Comparison of ENCODE assay signal across 8 cellular contexts in the genomic region with DNA sequence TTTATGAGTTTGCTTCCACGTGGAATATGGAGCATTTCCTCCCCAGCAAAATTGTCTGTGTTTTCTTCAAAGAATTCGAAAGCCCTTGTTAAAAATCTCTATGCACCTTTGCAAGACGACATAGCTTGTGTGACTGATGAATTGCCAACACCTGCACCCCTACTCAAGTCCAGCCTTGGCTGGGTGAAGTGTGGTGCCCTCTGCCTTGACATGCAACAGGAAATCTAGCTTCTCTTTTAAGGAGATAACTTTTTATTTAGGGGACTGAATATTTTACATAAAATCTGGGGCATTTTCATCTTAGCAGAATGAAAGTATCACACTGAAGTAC. TPM values are rescaled to one million over a fixed set of nuclear protein-coding genes. Genes with fewer than 3 reads are reported as not detected.
A peak's percentile ranks its signal among the peaks of the same experiment; 100 is the strongest.
DNase-seq lines count a peak whose midpoint lies in the region; ATAC-seq and TF ChIP-seq lines count a peak whose summit lies in the region.

No MANE protein-coding gene starts in this region.

- H3K9me2 ChIP-seq in HCT116 (ENCODE audit: insufficient read depth) = no peaks in the 10 kb centered on the region; the same call in 1 of the 2 replicates

- H2AFZ ChIP-seq in HCT116 (ENCODE audit: low read depth, low read length, poor library complexity, severe bottlenecking) = no peak overlapping the region

- BruUV-seq in HCT116 (replicated peaks; lab: Mats Ljungman, UMichigan) = TSS peak; percentile 63

- no peak for TF ChIP-seq RAD21 in HCT116 (IDR thresholded peaks at IDR 0.05; ENCODE audit: low read depth)

- 0 to 1% methylated on average over 3 of the region's 3 CpGs for WGBS in tibial nerve, 2 donors

- RAD21 ChIA-PET in HCT116 (lab: Charles Lee; ENCODE audit: low non-redundant PET in 1 of 2, low total read pairs in 2 of 2, uncharacterized antibody in 2 of 2, unreplicated experiment in 2 of 2) = interaction anchor here in 1 of 2 experiments (0.6 kb wide), 1 partner anchor 155 kb away, joined by 6 read pairs; no protein-coding TSS in a partner anchor

- H3K4me3 ChIP-seq in AG04449 (ENCODE audit: low read depth, low read length) (peak overlapping the region; percentile 83), HCT116 (replicated peaks in 1 of 2; ENCODE audit: low read depth in 1 of 2, low read length in 2 of 2) (peak overlapping the region; percentile 70 to 73), ascending aorta (peak overlapping the region; percentile 76 to 99), tibial nerve (peak overlapping the region; percentile 65 to 91 (median 82))

- H3K27ac ChIP-seq in HCT116 (ENCODE audit: low read depth, low read length) (peak overlapping the region; percentile 89), ascending aorta (no peak overlapping the region), tibial nerve (peak overlapping the region in 3 of 4 donors; percentile 94 to 99 (median 96))

- peaks cover 76% of the 10 kb centered on the region for H3K79me2 ChIP-seq in HCT116 (ENCODE audit: insufficient read depth, low read length)

- TF ChIP-seq EP300 in tibial nerve (IDR thresholded peaks at IDR 0.05) = no peak

- DNase-seq in AG04449 (ENCODE audit: low read depth, low spot score) (no peak), HCT116 (ENCODE audit: low read depth, low spot score) (no peak), ascending aorta (ENCODE audit: low spot score in 2 of 2) (no peak), left kidney (ENCODE audit: low read depth, low spot score) (peak; percentile 30), tibial nerve (ENCODE audit: low spot score in 2 of 2) (no peak)

- TF ChIP-seq POLR2A in HCT116 (IDR thresholded peaks at IDR 0.05; ENCODE audit: borderline replicate concordance, extremely low read depth, insufficient read depth, insufficient read length) (no peak), tibial nerve (IDR thresholded peaks at IDR 0.05) (no peak)

- H3K9ac ChIP-seq in HCT116 (ENCODE audit: low read length) = peak overlapping the region; percentile 73

- TF ChIP-seq CTCF in AG04449 (IDR thresholded peaks at IDR 0.05; ENCODE audit: insufficient read depth, low read length, missing control alignments) (no peak), HCT116 (IDR thresholded peaks at IDR 0.05 in 2 of 3, conservative IDR thresholded peaks at IDR 0.05 in 1 of 3; ENCODE audit: borderline replicate concordance in 1 of 3, insufficient read depth in 1 of 3, low read depth in 2 of 3, low read length in 2 of 3) (no peak), ascending aorta (IDR thresholded peaks at IDR 0.05) (no peak), tibial nerve (IDR thresholded peaks at IDR 0.05) (no peak)

- ATAC-seq in HCT116 (no peak), HG03521 (IDR thresholded peaks at IDR 0.05; ENCODE audit: unreplicated experiment) (no peak), HG03354 (IDR thresholded peaks at IDR 0.05; ENCODE audit: poor library complexity, severe bottlenecking, unreplicated experiment) (no peak), GM19351 (IDR thresholded peaks at IDR 0.05; ENCODE audit: unreplicated experiment) (no peak)

- H4K20me1 ChIP-seq in HCT116 (ENCODE audit: insufficient read depth) = no peaks in the 10 kb centered on the region; the same call in 1 of the 2 replicates

- H3K4me2 ChIP-seq in HCT116 (ENCODE audit: low read length) = peak overlapping the region; percentile 73

- POLR2A ChIA-PET in AG04449 (lab: Yijun Ruan, JAX) (interaction anchor here (0.5 to 1.3 kb wide), 3 partner anchors 31 to 314 kb away, joined by 3 to 4 read pairs (median 3); no protein-coding TSS in a partner anchor), HCT116 (lab: Charles Lee) (interaction anchor here (0.8 kb wide), 1 partner anchor 122 kb away, joined by 4 read pairs; no protein-coding TSS in a partner anchor)

- H3K27me3 ChIP-seq in HCT116 (ENCODE audit: insufficient read depth, low read length) = no peaks in the 10 kb centered on the region
- H3K27me3 ChIP-seq in ascending aorta = no peaks in the 10 kb centered on the region
- no peaks in the 10 kb centered on the region for H3K27me3 ChIP-seq in tibial nerve

- H3K36me3 ChIP-seq in HCT116 (ENCODE audit: control insufficient read depth in 1 of 2, insufficient read depth in 2 of 2, low read length in 2 of 2) (no peaks in the 10 kb centered on the region), ascending aorta (no peaks in the 10 kb centered on the region), tibial nerve (no peaks in the 10 kb centered on the region)

- CTCF ChIA-PET in AG04449 (lab: Yijun Ruan, JAX) (interaction anchor here (1.0 to 3.1 kb wide), 5 partner anchors 62 to 303 kb away, joined by 3 to 25 read pairs (median 4); no protein-coding TSS in a partner anchor), HCT116 (lab: Charles Lee) (no interaction called here)

- intact Hi-C loops in HCT116 (cut with micrococcal nuclease) = no loop called here
- intact Hi-C loops in ascending aorta (cut with DNase I) = loop anchor here (2.0 to 10.0 kb wide), 4 partner anchors 33 to 517 kb away; partner anchors contain the start of genes RCN2 and SCAPER

- H3K9me3 ChIP-seq in HCT116 (ENCODE audit: control insufficient read depth in 1 of 2, insufficient read depth in 1 of 2, low read depth in 1 of 2, low read length in 2 of 2) = no peaks in the 10 kb centered on the region
- H3K9me3 ChIP-seq in ascending aorta = no peaks in the 10 kb centered on the region
- H3K9me3 ChIP-seq in tibial nerve = no peaks in the 10 kb centered on the region

- peaks cover 16 to 22% of the 10 kb centered on the region in 2 experiments for H3K4me1 ChIP-seq in HCT116 (ENCODE audit: control insufficient read depth in 1 of 2, insufficient read depth in 2 of 2, low read length in 2 of 2)
- H3K4me1 ChIP-seq in ascending aorta = peaks cover 0 to 16% of the 10 kb centered on the region in 2 donors
- H3K4me1 ChIP-seq in tibial nerve = peaks cover 0 to 54% (median 19%) of the 10 kb centered on the region in 4 donors

TF ChIP-seq in HCT116, 20 proteins besides CTCF, POLR2A, EP300 and RAD21:
- TF ChIP-seq FOSL1 (IDR thresholded peaks at IDR 0.05; ENCODE audit: low read depth) = no peak
- no peak for TF ChIP-seq EZH2phosphoT487 (IDR thresholded peaks at IDR 0.05; ENCODE audit: borderline replicate concordance)
- TF ChIP-seq, protein P1, sequence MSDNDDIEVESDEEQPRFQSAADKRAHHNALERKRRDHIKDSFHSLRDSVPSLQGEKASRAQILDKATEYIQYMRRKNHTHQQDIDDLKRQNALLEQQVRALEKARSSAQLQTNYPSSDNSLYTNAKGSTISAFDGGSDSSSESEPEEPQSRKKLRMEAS (IDR thresholded peaks at IDR 0.05) = peak; percentile 2; the same call in 1 of the 2 replicates
TF ChIP-seq in HCT116: peak in this region for 1.

RNA-seq across cellular contexts. Expression of gene HMG20A, which starts 0.6 kb away (rescaled TPM):
- total RNA-seq in HCT116 (2021; ENCODE audit: unreplicated experiment) (37.7 TPM), ascending aorta (17.7 TPM), tibial nerve (10 to 100 TPM; 39.6 to 65.1 (median 49.7) TPM)
- 18.9 and 21.1 TPM in 2 replicates for polyA plus RNA-seq in HCT116 (2012)

RNA-seq across cellular contexts. Expression of gene PEAK1, which starts 1.4 kb away (rescaled TPM):
- total RNA-seq in HCT116 (2021; ENCODE audit: unreplicated experiment) (23.4 TPM), ascending aorta (53.7 TPM), tibial nerve (100 to 1,000 TPM in 2 of 4 donors, 10 to 100 TPM in 2; 78.3 to 112 (median 95.2) TPM)
- 5.1 and 6.0 TPM in 2 replicates for polyA plus RNA-seq in HCT116 (2012)

Comparison
In these comparisons a context has a peak if more than half of its experiments do, and no peak if none do; other contexts are left out.
1. H3K27ac ChIP-seq: peak in HCT116 (single experiment) and tibial nerve (3 of 4); none in ascending aorta (0 of 2).
2. Peak in every context shown above with its lines, with median percentiles within 50 percentile points of each other: H3K4me3 ChIP-seq.